Comparison of ENCODE assay signal across 10 cellular contexts in genomic region chr16:85276258-85276657, GRCh38.
"Had no signal": no experiment of that assay in that cellular context is flagged by ENCODE, and none has a peak within 500 bp of the region (broad histone marks: within the 10 kb centered on the region; RNA-seq: fewer than 3 reads in every experiment).

No MANE protein-coding gene starts in this region.

- H3K36me3 ChIP-seq: colonic mucosa, left ventricle myocardium inferior, lower lobe of right lung, neutrophil, suprapubic skin, thyroid gland had no signal

- H3K4me1 ChIP-seq: colonic mucosa, foreskin keratinocyte, lower lobe of right lung, suprapubic skin had no signal

- DNase-seq: foreskin keratinocyte, kidney had no signal

- H2AFZ ChIP-seq: hepatocyte had no signal

- H3K27ac ChIP-seq: colonic mucosa, foreskin keratinocyte, hepatocyte, left ventricle myocardium inferior, lower lobe of right lung, neutrophil, suprapubic skin, thyroid gland had no signal

- H3K27me3 ChIP-seq: colonic mucosa, foreskin keratinocyte, hepatocyte, neutrophil, suprapubic skin, thyroid gland had no signal

- H3K9me3 ChIP-seq: colonic mucosa, left ventricle myocardium inferior, lower lobe of right lung, neutrophil, suprapubic skin, thyroid gland had no signal

- H3K4me3 ChIP-seq: colonic mucosa, hepatocyte, left ventricle myocardium inferior, lower lobe of right lung, suprapubic skin, thyroid gland had no signal

- H3K4me2 ChIP-seq: hepatocyte had no signal

- FAIRE-seq: kidney, small intestine had no signal
